Comparison of ENCODE assay signal across 19 cellular contexts in genomic region chr6:45474376-45474775, GRCh38.
A peak's percentile ranks its signal among the peaks of the same experiment; 100 is the strongest.
DNase-seq lines count a peak whose midpoint lies in the region; ATAC-seq and TF ChIP-seq lines count a peak whose summit lies in the region.
"Had no signal": no experiment of that assay in that cellular context is flagged by ENCODE, and none has a peak within 500 bp of the region (broad histone marks: within the 10 kb centered on the region; RNA-seq: fewer than 3 reads in every experiment).

No MANE protein-coding gene starts in this region.

- H3K27ac Mint-ChIP-seq in activated CD4-positive, alpha-beta T cell treated with anti-CD3 and anti-CD28 coated beads, Interleukin-2, amount 10 ng/mL, durations not matched to agents 24 days and 14 days: peak overlapping the region; percentile 5
- peak overlapping the region; percentile 27 for H3K27ac Mint-ChIP-seq in dendritic cell treated with granulocyte-macrophage colony-stimulating factor and Interleukin-4, amounts not matched to agents 40 ng/mL and 50 ng/mL, for 4 days

- peaks cover 19% of the 10 kb centered on the region for H3F3A ChIP-seq in smooth muscle cell (ENCODE audit: low read depth)

- intact Hi-C loops in activated CD4-positive, alpha-beta T cell treated with anti-CD3 and anti-CD28 coated beads, Interleukin-2, amount 10 ng/mL, durations not matched to agents 24 days and 14 days (cut with micrococcal nuclease): no loop called here
- intact Hi-C loops in dendritic cell treated with granulocyte-macrophage colony-stimulating factor and Interleukin-4, amounts not matched to agents 40 ng/mL and 50 ng/mL, for 4 days (cut with micrococcal nuclease): no loop called here

- no peak for DNase-seq in activated CD4-positive, alpha-beta T cell treated with anti-CD3 and anti-CD28 coated beads, Interleukin-2, amount 10 ng/mL, durations not matched to agents 24 days and 14 days
- DNase-seq in activated CD4-positive, alpha-beta T cell treated with anti-CD3 and anti-CD28 coated beads, Interleukin-2, amount 50 U/mL, for 48 hours: no peak
- no peak for DNase-seq in smooth muscle cell (lab: John Stamatoyannopoulos, UW; ENCODE audit: unreplicated experiment)
- DNase-seq in NCI-H526 treated with DMSO at 0.1 percent for 48 hours (lab: John Stamatoyannopoulos, UW): no peak
- DNase-seq in trophoblast cell: no peak
- DNase-seq: GF-D8, GM23248, MG63, NCI-H1092, NCI-H146, NCI-H2081 treated with DMSO at 0.1 percent for 48 hours, NCI-H524, RPMI8226 had no signal

- no peak for TF ChIP-seq CTCF in VCaP (conservative IDR thresholded peaks at IDR 0.05)
- TF ChIP-seq CTCF in smooth muscle cell (IDR thresholded peaks at IDR 0.05; ENCODE audit: borderline replicate concordance, insufficient read depth, poor library complexity, severe bottlenecking): no peak

- no peak overlapping the region for H2BK120ac ChIP-seq in trophoblast cell (ENCODE audit: insufficient read depth, low read length, poor library complexity)

- no peaks in the 10 kb centered on the region for H3K9me3 ChIP-seq in smooth muscle cell (replicated peaks; ENCODE audit: low read depth)
- H3K9me3 ChIP-seq in trophoblast cell (ENCODE audit: insufficient read depth, low read depth, low read length): no peaks in the 10 kb centered on the region
- H3K9me3 ChIP-seq: BLaER1 treated with 17β-estradiol and CSF1 and Interleukin-3, amounts not matched to agents 10 nM and 100 nM; MG63 had no signal

- H3K36me3 ChIP-seq in smooth muscle cell (ENCODE audit: low read depth): peaks cover 5% of the 10 kb centered on the region
- no peaks in the 10 kb centered on the region for H3K36me3 ChIP-seq in trophoblast cell (ENCODE audit: control insufficient read depth in 1 of 2, insufficient read depth in 2 of 2, low read length in 2 of 2)
- H3K36me3 ChIP-seq: BLaER1 treated with 17β-estradiol and CSF1 and Interleukin-3, amounts not matched to agents 10 nM and 100 nM; MG63 had no signal

- peaks cover 23% of the 10 kb centered on the region for H3K4me1 Mint-ChIP-seq in activated CD4-positive, alpha-beta T cell treated with anti-CD3 and anti-CD28 coated beads, Interleukin-2, amount 10 ng/mL, durations not matched to agents 24 days and 14 days
- H3K4me1 Mint-ChIP-seq in dendritic cell treated with granulocyte-macrophage colony-stimulating factor and Interleukin-4, amounts not matched to agents 40 ng/mL and 50 ng/mL, for 4 days (ENCODE audit: low read depth): peaks cover 30% of the 10 kb centered on the region

- no peak overlapping the region for H3K23ac ChIP-seq in trophoblast cell (ENCODE audit: low read length)

- H4K20me1 ChIP-seq in smooth muscle cell (ENCODE audit: low read depth): no peaks in the 10 kb centered on the region
- H4K20me1 ChIP-seq: BLaER1 treated with 17β-estradiol and CSF1 and Interleukin-3, amounts not matched to agents 10 nM and 100 nM had no signal

- H3K27me3 ChIP-seq in smooth muscle cell (ENCODE audit: low read depth) (no peaks in the 10 kb centered on the region), trophoblast cell (ENCODE audit: insufficient read depth, low read length) (no peaks in the 10 kb centered on the region)
- H3K27me3 ChIP-seq: BLaER1 treated with 17β-estradiol and CSF1 and Interleukin-3, amounts not matched to agents 10 nM and 100 nM; MG63 had no signal

- H3K4me3 Mint-ChIP-seq in activated CD4-positive, alpha-beta T cell treated with anti-CD3 and anti-CD28 coated beads, Interleukin-2, amount 10 ng/mL, durations not matched to agents 24 days and 14 days: no peak overlapping the region
- no peak overlapping the region for H3K4me3 Mint-ChIP-seq in dendritic cell treated with granulocyte-macrophage colony-stimulating factor and Interleukin-4, amounts not matched to agents 40 ng/mL and 50 ng/mL, for 4 days

- H3K79me2 ChIP-seq in smooth muscle cell (ENCODE audit: low read depth): peaks cover 25% of the 10 kb centered on the region
- H3K79me2 ChIP-seq in trophoblast cell (ENCODE audit: control insufficient read depth, insufficient read depth, low read length, poor library complexity): no peaks in the 10 kb centered on the region

- H3K36me3 Mint-ChIP-seq in activated CD4-positive, alpha-beta T cell treated with anti-CD3 and anti-CD28 coated beads, Interleukin-2, amount 10 ng/mL, durations not matched to agents 24 days and 14 days (ENCODE audit: low read depth): peaks cover 24% of the 10 kb centered on the region
- peaks cover 31% of the 10 kb centered on the region for H3K36me3 Mint-ChIP-seq in dendritic cell treated with granulocyte-macrophage colony-stimulating factor and Interleukin-4, amounts not matched to agents 40 ng/mL and 50 ng/mL, for 4 days (ENCODE audit: low read depth)

- peak overlapping the region; percentile 44 for H3K27ac ChIP-seq in VCaP
- peak overlapping the region; percentile 66 for H3K27ac ChIP-seq in smooth muscle cell (ENCODE audit: low read depth)
- no peak overlapping the region for H3K27ac ChIP-seq in trophoblast cell (ENCODE audit: low read depth, low read length)
- H3K27ac ChIP-seq: BLaER1 treated with 17β-estradiol and CSF1 and Interleukin-3, amounts not matched to agents 10 nM and 100 nM; GM23248; KMS-11 had no signal

- H4K12ac ChIP-seq in trophoblast cell (ENCODE audit: low read depth, low read length): no peak overlapping the region

- no peaks in the 10 kb centered on the region for H3K9me3 Mint-ChIP-seq in activated CD4-positive, alpha-beta T cell treated with anti-CD3 and anti-CD28 coated beads, Interleukin-2, amount 10 ng/mL, durations not matched to agents 24 days and 14 days
- H3K9me3 Mint-ChIP-seq in dendritic cell treated with granulocyte-macrophage colony-stimulating factor and Interleukin-4, amounts not matched to agents 40 ng/mL and 50 ng/mL, for 4 days: no peaks in the 10 kb centered on the region

- no peak for ATAC-seq in HG03045 (IDR thresholded peaks at IDR 0.05; ENCODE audit: unreplicated experiment)
- ATAC-seq: HCT116 had no signal

- no peak overlapping the region for H3K14ac ChIP-seq in trophoblast cell (ENCODE audit: low read length)

- H4K8ac ChIP-seq in trophoblast cell (ENCODE audit: low read depth, low read length): no peak overlapping the region

- peak overlapping the region; percentile 35 for H3K4me2 ChIP-seq in smooth muscle cell
- H3K4me2 ChIP-seq in trophoblast cell (ENCODE audit: low read length): no peak overlapping the region
- H3K4me2 ChIP-seq: BLaER1 treated with 17β-estradiol and CSF1 and Interleukin-3, amounts not matched to agents 10 nM and 100 nM; KMS-11 had no signal

- no peak overlapping the region for H3K4ac ChIP-seq in trophoblast cell (ENCODE audit: low read depth, low read length)

- no peak overlapping the region for H4K91ac ChIP-seq in trophoblast cell (ENCODE audit: low read depth, low read length)

- H3K4me3 ChIP-seq in smooth muscle cell (no peak overlapping the region), trophoblast cell (ENCODE audit: low read depth, low read length) (no peak overlapping the region)
- H3K4me3 ChIP-seq: BLaER1 treated with 17β-estradiol and CSF1 and Interleukin-3, amounts not matched to agents 10 nM and 100 nM; GM23248; MG63 had no signal

- no peak overlapping the region for H3K9ac ChIP-seq in smooth muscle cell (ENCODE audit: low read depth)
- no peak overlapping the region for H3K9ac ChIP-seq in trophoblast cell (ENCODE audit: low read length)
- H3K9ac ChIP-seq: BLaER1 treated with 17β-estradiol and CSF1 and Interleukin-3, amounts not matched to agents 10 nM and 100 nM; GM23248; KMS-11 had no signal

- H2AK5ac ChIP-seq in trophoblast cell (ENCODE audit: low read length): no peak overlapping the region

- H3K27me3 Mint-ChIP-seq in activated CD4-positive, alpha-beta T cell treated with anti-CD3 and anti-CD28 coated beads, Interleukin-2, amount 10 ng/mL, durations not matched to agents 24 days and 14 days: no peaks in the 10 kb centered on the region
- H3K27me3 Mint-ChIP-seq in dendritic cell treated with granulocyte-macrophage colony-stimulating factor and Interleukin-4, amounts not matched to agents 40 ng/mL and 50 ng/mL, for 4 days: no peaks in the 10 kb centered on the region

- no peak overlapping the region for H2BK12ac ChIP-seq in trophoblast cell (ENCODE audit: low read length)

- H3K4me1 ChIP-seq in smooth muscle cell (ENCODE audit: low read depth): peaks cover 5% of the 10 kb centered on the region
- no peaks in the 10 kb centered on the region for H3K4me1 ChIP-seq in trophoblast cell (ENCODE audit: control insufficient read depth in 1 of 2, insufficient read depth in 2 of 2, low read length in 2 of 2)

- WGBS in smooth muscle cell (ENCODE audit: low lambda C conversion rate): 13% methylated on average over 2 of the region's 2 CpGs
- no CpG with 5 or more reads among the region's 2 CpGs for WGBS in trophoblast cell (ENCODE audit: extremely low coverage, insufficient coverage, insufficient read length)

- H2BK5ac ChIP-seq in trophoblast cell (ENCODE audit: low read depth, low read length, poor library complexity): no peak overlapping the region

- H2AFZ ChIP-seq in smooth muscle cell (ENCODE audit: low read depth) (no peak overlapping the region), trophoblast cell (ENCODE audit: insufficient read depth, low read length, poor library complexity) (no peak overlapping the region)
- H2AFZ ChIP-seq: GM23248 had no signal

- no peak overlapping the region for H3K18ac ChIP-seq in trophoblast cell (ENCODE audit: low read length)

- no peaks in the 10 kb centered on the region for H3K79me1 ChIP-seq in trophoblast cell (ENCODE audit: low read length)
